ENCODE assay signal across 14 cellular contexts in genomic region chr10:73876157-73876556, GRCh38. TPM values are rescaled to one million over a fixed set of nuclear protein-coding genes. Genes with fewer than 3 reads are reported as not detected.
DNase-seq lines count a peak whose midpoint lies in the region; ATAC-seq and TF ChIP-seq lines count a peak whose summit lies in the region.
"Had no signal": no experiment of that assay in that cellular context is flagged by ENCODE, and none has a peak within 500 bp of the region (broad histone marks: within the 10 kb centered on the region; RNA-seq: fewer than 3 reads in every experiment).

No MANE protein-coding gene starts in this region.

- H3K36me3 ChIP-seq in esophagus muscularis mucosa (peaks cover 0 to 9% (median 6%) of the 10 kb centered on the region in 4 donors), sigmoid colon (peaks cover 0 to 3% (median 0%) of the 10 kb centered on the region in 4 donors)

- TF ChIP-seq POLR2A in esophagus muscularis mucosa (IDR thresholded peaks at IDR 0.05; ENCODE audit: low read depth) (no peak), sigmoid colon (IDR thresholded peaks at IDR 0.05) (no peak)

- H3K27ac ChIP-seq in RWPE1 = peak overlapping the region; percentile 72
- peak overlapping the region; percentile 35 to 93 (median 70) for H3K27ac ChIP-seq in esophagus muscularis mucosa (replicated peaks in 1 of 4)
- H3K27ac ChIP-seq in sigmoid colon = peak overlapping the region; percentile 29 to 94 (median 70)
- H3K27ac ChIP-seq: heart right ventricle had no signal

- H3K27me3 ChIP-seq in esophagus muscularis mucosa (no peaks in the 10 kb centered on the region), sigmoid colon (no peaks in the 10 kb centered on the region)
- H3K27me3 ChIP-seq: heart right ventricle, stomach had no signal

- H3K4me3 ChIP-seq in esophagus muscularis mucosa (no peak overlapping the region), sigmoid colon (no peak overlapping the region)
- H3K4me3 ChIP-seq: smooth muscle cell, stomach had no signal

- CTCF ChIA-PET in RWPE1 (lab: Yijun Ruan, JAX) = interaction anchor here (0.6 to 1.5 kb wide), 4 partner anchors 10 to 257 kb away, joined by 3 to 6 read pairs (median 4); no protein-coding TSS in a partner anchor

- H3K4me1 ChIP-seq in esophagus muscularis mucosa (peaks cover 19 to 53% (median 52%) of the 10 kb centered on the region in 4 donors), sigmoid colon (peaks cover 0 to 51% (median 32%) of the 10 kb centered on the region in 4 donors)

- DNase-seq in ELF-1 (ENCODE audit: low read depth, low spot score) (peak; percentile 89), RWPE1 (ENCODE audit: low spot score) (no peak), esophagus muscularis mucosa (ENCODE audit: extremely low spot score) (no peak), sigmoid colon (no peak), hepatic stellate cell (ENCODE audit: low spot score) (no peak), foreskin melanocyte (no peak)
- DNase-seq: activated CD4-positive, alpha-beta T cell treated with anti-CD3 and anti-CD28 coated beads for 1 hour; heart right ventricle; left colon; NCI-H446; stomach had no signal

- no peak for ATAC-seq in HG03025 (IDR thresholded peaks at IDR 0.05; ENCODE audit: low FRiP score, unreplicated experiment)
- ATAC-seq: heart right ventricle, left colon, Panc1 had no signal

- TF ChIP-seq CTCF in RWPE1 (conservative IDR thresholded peaks at IDR 0.05; ENCODE audit: low read depth) (no peak), esophagus muscularis mucosa (IDR thresholded peaks at IDR 0.05) (no peak), sigmoid colon (IDR thresholded peaks at IDR 0.05) (no peak)

- 100% methylated on average over 2 of the region's 4 CpGs for WGBS in esophagus muscularis mucosa
- 83 to 89% methylated on average over 4 of the region's 4 CpGs for WGBS in sigmoid colon, 2 donors

- POLR2A ChIA-PET in RWPE1 (lab: Yijun Ruan, JAX; ENCODE audit: low non-redundant PET) = interaction anchor here (0.6 kb wide), 1 partner anchor 1188 kb away, joined by 3 read pairs; no protein-coding TSS in a partner anchor

- intact Hi-C loops in esophagus muscularis mucosa (cut with DNase I) = no loop called here
- intact Hi-C loops in sigmoid colon (cut with DNase I) = no loop called here

- H3K9me3 ChIP-seq in esophagus muscularis mucosa (no peaks in the 10 kb centered on the region), sigmoid colon (no peaks in the 10 kb centered on the region)
- H3K9me3 ChIP-seq: heart right ventricle, stomach had no signal

- TF ChIP-seq EP300 in esophagus muscularis mucosa (IDR thresholded peaks at IDR 0.05) (no peak), sigmoid colon (IDR thresholded peaks at IDR 0.05) (no peak)

RNA-seq across cellular contexts. Expression of gene CAMK2G, which starts 1.8 kb away (rescaled TPM):
- total RNA-seq in esophagus muscularis mucosa (100 to 1,000 TPM in 3 of 4 donors, 10 to 100 TPM in 1; 96.4 to 201 (median 159) TPM), sigmoid colon (100 to 1,000 TPM; 153 to 221 (median 209) TPM)
- polyA plus RNA-seq in sigmoid colon = 10 to 100 TPM; 14.4 to 34.8 (median 17.6) TPM

RNA-seq across cellular contexts. Expression of gene PLAU, which starts 34.8 kb away (rescaled TPM):
- total RNA-seq in esophagus muscularis mucosa = 10 to 100 TPM in 1 of 4 donors, 1 to 10 TPM in 3; 4.2 to 38.3 (median 6.9) TPM
- 1 to 10 TPM; 2.5 to 9.4 (median 3.7) TPM for total RNA-seq in sigmoid colon
- polyA plus RNA-seq in sigmoid colon = 10 to 100 TPM in 1 of 3 donors, 1 to 10 TPM in 2; 3.6 to 15.7 (median 9.9) TPM
